ENCODE assay signal across 8 cellular contexts in the genomic region with DNA sequence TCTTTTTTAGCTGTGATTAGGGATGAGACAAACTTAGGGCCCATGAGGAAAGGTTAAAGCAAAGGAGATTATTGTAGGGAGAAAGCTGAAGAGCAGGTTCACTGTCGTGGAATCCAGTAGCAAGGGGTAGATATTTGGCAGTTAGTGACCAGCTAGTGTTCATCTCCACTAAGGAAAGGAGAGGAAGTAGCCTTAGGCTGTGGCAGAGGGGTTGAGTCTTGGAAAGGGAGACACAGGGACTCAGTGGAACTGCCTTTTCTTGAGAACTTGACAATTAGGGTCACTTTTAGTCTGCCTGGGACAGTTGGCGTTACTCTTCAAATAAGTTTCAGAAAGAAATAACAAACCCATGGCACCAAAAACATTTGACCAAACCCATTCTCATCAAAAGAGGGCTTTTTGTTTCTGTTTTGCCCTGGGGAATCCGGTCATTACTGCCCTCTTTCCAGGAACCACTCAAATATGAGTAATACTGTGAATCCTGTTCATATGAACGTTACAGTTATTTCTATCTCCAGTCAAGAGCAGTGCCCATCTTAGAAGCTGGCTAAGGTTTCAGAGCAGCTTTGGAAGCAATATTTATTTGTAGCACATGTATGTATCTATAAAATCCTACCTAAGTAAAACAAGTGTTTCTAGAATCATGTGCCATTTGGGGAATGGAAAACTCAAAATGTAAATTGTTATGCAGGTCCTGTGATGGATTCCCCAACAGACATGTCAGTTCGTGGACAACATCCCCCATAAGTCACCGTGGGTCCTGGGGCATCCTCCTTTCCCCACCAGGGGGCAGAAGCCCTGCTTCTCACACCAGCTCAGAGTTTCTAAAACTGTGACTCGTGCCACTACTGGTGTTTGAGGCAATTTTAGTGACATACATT.
DNase-seq lines count a peak whose midpoint lies in the region; ATAC-seq and TF ChIP-seq lines count a peak whose summit lies in the region.

No MANE protein-coding gene starts in this region.

- peak; percentile 29 for TF ChIP-seq CTCF in AG04449 (IDR thresholded peaks at IDR 0.05; ENCODE audit: insufficient read depth, low read length, missing control alignments)
- TF ChIP-seq CTCF in HL-60 (IDR thresholded peaks at IDR 0.05; ENCODE audit: insufficient read depth, low read length) = peak; percentile 98
- TF ChIP-seq CTCF in astrocyte of the spinal cord (IDR thresholded peaks at IDR 0.05; ENCODE audit: low read depth, low read length) = peak; percentile 44

- in situ Hi-C loops in astrocyte of the spinal cord (cut with HindIII; ENCODE audit: low sequenced_read_pairs) = no loop called here

- H3K27me3 Mint-ChIP-seq in T-helper 2 cell treated with Interferon-gamma antibody and Interleukin-4, amounts not matched to agents 5 μg/mL and 100 μg/mL, for 36 hours (ENCODE audit: low read depth) = peaks cover 17% of the 10 kb centered on the region
- peaks cover 18 to 30% (median 24%) of the 10 kb centered on the region in 5 donors for H3K27me3 Mint-ChIP-seq in naive thymus-derived CD4-positive, alpha-beta T cell

- H3K9me3 ChIP-seq in naive thymus-derived CD4-positive, alpha-beta T cell (ENCODE audit: control insufficient read depth in 2 of 3, low read length in 3 of 3) = no peaks in the 10 kb centered on the region

- intact Hi-C loops in naive thymus-derived CD4-positive, alpha-beta T cell (cut with micrococcal nuclease) = loop anchor here (1.0 to 2.0 kb wide), 5 partner anchors 77 to 801 kb away; partner anchors contain the start of gene PHLPP1 (in 1 of the 2)

- H3K27ac ChIP-seq in HL-60 (replicated peaks) = no peak overlapping the region
- H3K27ac ChIP-seq in naive thymus-derived CD4-positive, alpha-beta T cell (ENCODE audit: low read depth, low read length) = no peak overlapping the region

- H3K9me3 Mint-ChIP-seq in T-helper 2 cell treated with Interferon-gamma antibody and Interleukin-4, amounts not matched to agents 5 μg/mL and 100 μg/mL, for 36 hours = no peaks in the 10 kb centered on the region
- no peaks in the 10 kb centered on the region for H3K9me3 Mint-ChIP-seq in naive thymus-derived CD4-positive, alpha-beta T cell

- no peak overlapping the region for H3K4me3 Mint-ChIP-seq in T-helper 2 cell treated with Interferon-gamma antibody and Interleukin-4, amounts not matched to agents 5 μg/mL and 100 μg/mL, for 36 hours
- H3K4me3 Mint-ChIP-seq in naive thymus-derived CD4-positive, alpha-beta T cell = no peak overlapping the region

- H3K36me3 ChIP-seq in naive thymus-derived CD4-positive, alpha-beta T cell (ENCODE audit: control insufficient read depth in 2 of 3, insufficient read depth in 3 of 3, low read length in 3 of 3) = no peaks in the 10 kb centered on the region

- CTCF ChIA-PET in AG04449 (lab: Yijun Ruan, JAX) = interaction anchor here (0.8 to 2.2 kb wide), 4 partner anchors 17 to 344 kb away, joined by 3 to 10 read pairs (median 3); no protein-coding TSS in a partner anchor
- CTCF ChIA-PET in naive thymus-derived CD4-positive, alpha-beta T cell (lab: Charles Lee) = interaction anchor here (0.7 to 1.0 kb wide), 2 partner anchors 52 to 801 kb away, joined by 3 read pairs; no protein-coding TSS in a partner anchor

- H3K4me1 ChIP-seq in naive thymus-derived CD4-positive, alpha-beta T cell (ENCODE audit: control insufficient read depth in 2 of 2, insufficient read depth in 2 of 2, low read length in 2 of 2) = no peaks in the 10 kb centered on the region

- DNase-seq in AG04449 (ENCODE audit: low read depth, low spot score) (no peak), HL-60 (ENCODE audit: low read depth in 1 of 2, low spot score in 1 of 2) (peak; percentile 43 to 78), astrocyte of the spinal cord (ENCODE audit: low read depth, low spot score) (no peak), NCI-H446 treated with DMSO at 0.1 percent for 48 hours (lab: John Stamatoyannopoulos, UW) (no peak), DMS114 treated with DMSO at 0.1 percent for 48 hours (lab: John Stamatoyannopoulos, UW; ENCODE audit: unreplicated experiment) (no peak)
- DNase-seq in T-helper 2 cell treated with Interferon-gamma antibody and Interleukin-4, amounts not matched to agents 5 μg/mL and 100 μg/mL, for 36 hours (ENCODE audit: low spot score) = peak; percentile 40
- peak; percentile 7 to 49 (median 27) for DNase-seq in naive thymus-derived CD4-positive, alpha-beta T cell

- no peaks in the 10 kb centered on the region for H3K27me3 ChIP-seq in HL-60 (ENCODE audit: insufficient read depth, poor library complexity, severe bottlenecking)
- H3K27me3 ChIP-seq in naive thymus-derived CD4-positive, alpha-beta T cell (ENCODE audit: control insufficient read depth in 2 of 2, insufficient read depth in 2 of 2, low read length in 2 of 2) = no peaks in the 10 kb centered on the region

- H3K27ac Mint-ChIP-seq in T-helper 2 cell treated with Interferon-gamma antibody and Interleukin-4, amounts not matched to agents 5 μg/mL and 100 μg/mL, for 36 hours = peak overlapping the region; percentile 4
- H3K27ac Mint-ChIP-seq in naive thymus-derived CD4-positive, alpha-beta T cell = no peak overlapping the region

- no peak overlapping the region for H3K4me3 ChIP-seq in AG04449 (ENCODE audit: low read depth, low read length)
- H3K4me3 ChIP-seq in HL-60 (replicated peaks; ENCODE audit: insufficient read depth, low read length) = no peak overlapping the region
- H3K4me3 ChIP-seq in astrocyte of the spinal cord (ENCODE audit: low read depth, low read length) = no peak overlapping the region
- H3K4me3 ChIP-seq in naive thymus-derived CD4-positive, alpha-beta T cell (ENCODE audit: low read length) = no peak overlapping the region

- ATAC-seq in GM18867 (IDR thresholded peaks at IDR 0.05; ENCODE audit: unreplicated experiment) = peak; percentile 81
- ATAC-seq in naive thymus-derived CD4-positive, alpha-beta T cell = peak; percentile 76

- no peaks in the 10 kb centered on the region for H3K36me3 Mint-ChIP-seq in T-helper 2 cell treated with Interferon-gamma antibody and Interleukin-4, amounts not matched to agents 5 μg/mL and 100 μg/mL, for 36 hours (ENCODE audit: low read depth)
- no peaks in the 10 kb centered on the region for H3K36me3 Mint-ChIP-seq in naive thymus-derived CD4-positive, alpha-beta T cell

- POLR2A ChIA-PET in AG04449 (lab: Yijun Ruan, JAX) = no interaction called here
- POLR2A ChIA-PET in naive thymus-derived CD4-positive, alpha-beta T cell (lab: Charles Lee) = no interaction called here

- peaks cover 8% of the 10 kb centered on the region for H3K4me1 Mint-ChIP-seq in T-helper 2 cell treated with Interferon-gamma antibody and Interleukin-4, amounts not matched to agents 5 μg/mL and 100 μg/mL, for 36 hours (ENCODE audit: low read depth)
- H3K4me1 Mint-ChIP-seq in naive thymus-derived CD4-positive, alpha-beta T cell = peaks cover 0 to 14% (median 0%) of the 10 kb centered on the region in 7 donors

Comparison
In these comparisons a context has a peak if more than half of its experiments do, and no peak if none do; other contexts are left out.
1. DNase-seq: peak in HL-60 (2 of 2), T-helper 2 cell treated with Interferon-gamma antibody and Interleukin-4, amounts not matched to agents 5 μg/mL and 100 μg/mL, for 36 hours (single experiment) and naive thymus-derived CD4-positive, alpha-beta T cell (9 of 9); none in AG04449 (single experiment), astrocyte of the spinal cord (single experiment), NCI-H446 treated with DMSO at 0.1 percent for 48 hours (single experiment) and DMS114 treated with DMSO at 0.1 percent for 48 hours (single experiment).
2. CTCF ChIP-seq: peak in every context shown above with its lines; median percentile 98 in HL-60; 44 in astrocyte of the spinal cord; 29 in AG04449.